In the genomic region with DNA sequence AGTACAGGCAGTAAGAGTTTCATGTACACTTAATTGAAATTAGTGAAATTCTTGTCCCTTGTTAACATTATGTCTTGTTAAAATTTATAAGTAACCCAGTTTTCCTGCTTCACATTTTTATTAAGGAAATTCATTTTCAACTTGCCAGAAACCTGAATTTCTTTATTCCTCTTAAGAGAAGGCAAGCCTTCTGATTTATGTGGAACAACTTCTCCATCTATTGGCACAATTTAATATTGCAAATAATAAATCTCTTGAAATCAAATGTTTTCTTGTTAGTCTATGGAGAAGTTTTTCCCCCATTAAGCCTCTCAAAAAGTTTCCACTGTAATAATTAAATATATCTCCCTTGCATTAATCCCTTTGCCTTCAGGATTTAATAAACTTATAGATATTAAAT, we compare ENCODE assay signal across 9 cellular contexts. TPM values are rescaled to one million over a fixed set of nuclear protein-coding genes. Genes with fewer than 3 reads are reported as not detected.
DNase-seq lines count a peak whose midpoint lies in the region; ATAC-seq and TF ChIP-seq lines count a peak whose summit lies in the region.
"Had no signal": no experiment of that assay in that cellular context is flagged by ENCODE, and none has a peak within 500 bp of the region (broad histone marks: within the 10 kb centered on the region; RNA-seq: fewer than 3 reads in every experiment).

No MANE protein-coding gene starts in this region.

- no peak for ATAC-seq in left lung
- no peak for ATAC-seq in GM21447 (IDR thresholded peaks at IDR 0.05; ENCODE audit: unreplicated experiment)

- no peaks in the 10 kb centered on the region for H3K27me3 ChIP-seq in left lung

- DNase-seq in NCI-H2029 treated with DMSO at 0.1 percent for 48 hours (lab: John Stamatoyannopoulos, UW) (peak; percentile 3), NCI-H2029 (lab: John Stamatoyannopoulos, UW) (no peak), NCI-H345 (lab: John Stamatoyannopoulos, UW) (peak; percentile 13), choroid plexus epithelial cell (ENCODE audit: low read depth) (peak; percentile 58), retinal pigment epithelial cell (ENCODE audit: low read depth) (no peak), ecto neural progenitor cell (ENCODE audit: low spot score) (no peak), left lung (no peak)
- DNase-seq: activated naive CD4-positive, alpha-beta T cell treated with Interleukin-2 at 50 U/mL for 16 hours had no signal

- H3K9me3 ChIP-seq in left lung: no peaks in the 10 kb centered on the region

- no peaks in the 10 kb centered on the region for H3K36me3 ChIP-seq in left lung

- H3K4me1 ChIP-seq in left lung: no peaks in the 10 kb centered on the region

- H3K4me3 ChIP-seq in choroid plexus epithelial cell (ENCODE audit: low read depth, low read length) (no peak overlapping the region), retinal pigment epithelial cell (ENCODE audit: low read length) (no peak overlapping the region), left lung (no peak overlapping the region)

- intact Hi-C loops in left lung (cut with DNase I): no loop called here

- TF ChIP-seq CTCF in choroid plexus epithelial cell (conservative IDR thresholded peaks at IDR 0.05; ENCODE audit: low read depth, low read length) (peak; percentile 29), retinal pigment epithelial cell (conservative IDR thresholded peaks at IDR 0.05; ENCODE audit: low read depth, low read length) (peak; percentile 25), left lung (IDR thresholded peaks at IDR 0.05) (no peak)

- H3K27ac ChIP-seq in left lung: no peak overlapping the region

RNA-seq across cellular contexts. Expression of a gene that starts 33.8 kb away (rescaled TPM):
- total RNA-seq in left lung: 10 to 100 TPM; 40.2 to 45.1 TPM

Comparison
In these comparisons a context has a peak if more than half of its experiments do, and no peak if none do; other contexts are left out.
1. DNase-seq: peak in NCI-H2029 treated with DMSO at 0.1 percent for 48 hours (single experiment), NCI-H345 (single experiment) and choroid plexus epithelial cell (single experiment); none in NCI-H2029 (single experiment), retinal pigment epithelial cell (single experiment), ecto neural progenitor cell (single experiment) and left lung (0 of 2).
2. CTCF ChIP-seq: peak in choroid plexus epithelial cell (single experiment) and retinal pigment epithelial cell (single experiment); none in left lung (0 of 2).